Comparison of ENCODE assay signal across 24 cellular contexts in genomic region chr6:139159016-139159415, GRCh38. TPM values are rescaled to one million over a fixed set of nuclear protein-coding genes. Genes with fewer than 3 reads are reported as not detected.
DNase-seq lines count a peak whose midpoint lies in the region; ATAC-seq, FAIRE-seq and TF ChIP-seq lines count a peak whose summit lies in the region.
"Had no signal": no experiment of that assay in that cellular context is flagged by ENCODE, and none has a peak within 500 bp of the region (broad histone marks: within the 10 kb centered on the region; RNA-seq: fewer than 3 reads in every experiment).

No MANE protein-coding gene starts in this region.

- H3K4me3 ChIP-seq in fibroblast of mammary gland (ENCODE audit: control insufficient read depth, low read depth, low read length), result no peak overlapping the region
- H3K4me3 ChIP-seq in SJCRH30, result no peak overlapping the region
- H3K4me3 ChIP-seq in pancreas, result no peak overlapping the region
- no peak overlapping the region for H3K4me3 ChIP-seq in WERI-Rb-1 (ENCODE audit: low read depth, low read length)
- H3K4me3 ChIP-seq: cardiac muscle cell, right atrium auricular region, testis had no signal

- no peak for DNase-seq in activated naive CD4-positive, alpha-beta T cell treated with anti-CD3 and anti-CD28 coated beads, Interleukin-2, amount 10 ng/mL, durations not matched to agents 7 days and 5 days
- DNase-seq in activated naive CD4-positive, alpha-beta T cell treated with anti-CD3 and anti-CD28 coated beads, Interleukin-2, amount 50 U/mL, for 16 hours, result no peak
- DNase-seq in T-cell (no peak), fibroblast of mammary gland (ENCODE audit: low read depth) (peak; percentile 47), SJCRH30 (no peak), pancreas (no peak), WERI-Rb-1 (no peak)
- DNase-seq in stimulated activated naive B cell treated with anti-CD40 and anti-IgM and Interleukin-4, amounts not matched to agents 10 μg/mL and 1 μg/mL and 100 μg/mL, for 72 hours, result no peak
- DNase-seq: activated CD4-positive, alpha-beta T cell treated with anti-CD3 and anti-CD28 coated beads, Interleukin-2, amount 50 U/mL, for 48 hours; activated T-cell treated with anti-CD3 and anti-CD28 coated beads, Interleukin-2, amount 50 U/mL, for 72 hours; foreskin keratinocyte; hypothalamus; Kasumi-1; NCI-H1092 treated with DMSO at 0.1 percent for 48 hours; NCI-H2029; NCI-H345; OCI-M1; SW 1271; testis had no signal

- H3K4me1 Mint-ChIP-seq in activated naive CD4-positive, alpha-beta T cell treated with anti-CD3 and anti-CD28 coated beads, Interleukin-2, amount 10 ng/mL, durations not matched to agents 7 days and 5 days, result peaks cover 85% of the 10 kb centered on the region
- peaks cover 91 to 94% (median 94%) of the 10 kb centered on the region in 3 donors for H3K4me1 Mint-ChIP-seq in T-cell
- peaks cover 59 to 73% of the 10 kb centered on the region in 2 donors for H3K4me1 Mint-ChIP-seq in stimulated activated naive B cell treated with anti-CD40 and anti-IgM and Interleukin-4, amounts not matched to agents 10 μg/mL and 1 μg/mL and 100 μg/mL, for 72 hours

- H3K27ac Mint-ChIP-seq in activated naive CD4-positive, alpha-beta T cell treated with anti-CD3 and anti-CD28 coated beads, Interleukin-2, amount 10 ng/mL, durations not matched to agents 7 days and 5 days, result peak overlapping the region; percentile 96
- H3K27ac Mint-ChIP-seq in T-cell, result peak overlapping the region; percentile 96 to 97
- H3K27ac Mint-ChIP-seq in stimulated activated naive B cell treated with anti-CD40 and anti-IgM and Interleukin-4, amounts not matched to agents 10 μg/mL and 1 μg/mL and 100 μg/mL, for 72 hours, result peak overlapping the region; percentile 49

- no peak overlapping the region for H3K27ac ChIP-seq in SJCRH30
- H3K27ac ChIP-seq in pancreas, result no peak overlapping the region
- no peak overlapping the region for H3K27ac ChIP-seq in WERI-Rb-1
- H3K27ac ChIP-seq: cardiac muscle cell, foreskin keratinocyte, right atrium auricular region, testis had no signal

- CTCF ChIA-PET in activated naive CD4-positive, alpha-beta T cell treated with anti-CD3 and anti-CD28 coated beads, Interleukin-2, amount 10 ng/mL, durations not matched to agents 7 days and 5 days (lab: Charles Lee), result interaction anchor here (1.0 to 1.8 kb wide), 2 partner anchors 9 to 20 kb away, joined by 3 to 4 read pairs; no protein-coding TSS in a partner anchor
- CTCF ChIA-PET in T-cell (lab: Charles Lee), result interaction anchor here in 1 of 2 donors (0.8 to 1.9 kb wide), 4 partner anchors 22 to 206 kb away, joined by 3 to 5 read pairs (median 5); no protein-coding TSS in a partner anchor

- H3K36me3 ChIP-seq in SJCRH30, result no peaks in the 10 kb centered on the region
- no peaks in the 10 kb centered on the region for H3K36me3 ChIP-seq in pancreas
- H3K36me3 ChIP-seq in WERI-Rb-1, result no peaks in the 10 kb centered on the region
- H3K36me3 ChIP-seq: cardiac muscle cell, right atrium auricular region had no signal

- 97 to 98% methylated on average over 4 of the region's 4 CpGs for WGBS in pancreas, 2 donors

- no peaks in the 10 kb centered on the region for H3K27me3 ChIP-seq in SJCRH30
- no peaks in the 10 kb centered on the region for H3K27me3 ChIP-seq in pancreas
- no peaks in the 10 kb centered on the region for H3K27me3 ChIP-seq in WERI-Rb-1 (ENCODE audit: insufficient read depth, low read depth, severe bottlenecking)
- H3K27me3 ChIP-seq: cardiac muscle cell, foreskin keratinocyte, right atrium auricular region, testis had no signal

- no peak for TF ChIP-seq CTCF in fibroblast of mammary gland (conservative IDR thresholded peaks at IDR 0.05; ENCODE audit: control insufficient read depth, insufficient read depth, low read depth, low read length)
- TF ChIP-seq CTCF in pancreas (IDR thresholded peaks at IDR 0.05), result no peak
- no peak for TF ChIP-seq CTCF in WERI-Rb-1 (IDR thresholded peaks at IDR 0.05; ENCODE audit: low read depth, low read length)

- intact Hi-C loops in pancreas (cut with DNase I), result no loop called here

- H3K9me3 ChIP-seq in SJCRH30 (replicated peaks) (no peaks in the 10 kb centered on the region), pancreas (no peaks in the 10 kb centered on the region), WERI-Rb-1 (ENCODE audit: severe bottlenecking) (no peaks in the 10 kb centered on the region)
- H3K9me3 ChIP-seq: right atrium auricular region, testis had no signal

- no peak overlapping the region for H3K4me3 Mint-ChIP-seq in activated naive CD4-positive, alpha-beta T cell treated with anti-CD3 and anti-CD28 coated beads, Interleukin-2, amount 10 ng/mL, durations not matched to agents 7 days and 5 days
- peak overlapping the region in 1 of 3 donors; percentile 82 for H3K4me3 Mint-ChIP-seq in T-cell
- H3K4me3 Mint-ChIP-seq in stimulated activated naive B cell treated with anti-CD40 and anti-IgM and Interleukin-4, amounts not matched to agents 10 μg/mL and 1 μg/mL and 100 μg/mL, for 72 hours, result no peak overlapping the region

- peaks cover 46% of the 10 kb centered on the region for H3K36me3 Mint-ChIP-seq in activated naive CD4-positive, alpha-beta T cell treated with anti-CD3 and anti-CD28 coated beads, Interleukin-2, amount 10 ng/mL, durations not matched to agents 7 days and 5 days
- H3K36me3 Mint-ChIP-seq in T-cell, result peaks cover 29% of the 10 kb centered on the region
- H3K36me3 Mint-ChIP-seq in stimulated activated naive B cell treated with anti-CD40 and anti-IgM and Interleukin-4, amounts not matched to agents 10 μg/mL and 1 μg/mL and 100 μg/mL, for 72 hours, result peaks cover 32 to 43% of the 10 kb centered on the region in 2 donors

- no peak for ATAC-seq in T-cell (replicated peaks in 1 of 4)
- ATAC-seq in stimulated activated naive B cell treated with anti-CD40 and anti-IgM and Interleukin-4, amounts not matched to agents 10 μg/mL and 1 μg/mL and 100 μg/mL, for 72 hours (replicated peaks), result no peak
- no peak for ATAC-seq in pancreas
- ATAC-seq: activated T-cell treated with anti-CD3 and anti-CD28 coated beads, Interleukin-2, amount 50 U/mL, for 72 hours; foreskin keratinocyte; Right ventricle myocardium inferior had no signal

- FAIRE-seq in pancreas (lab: Jason Lieb, UNC), result no peak
- FAIRE-seq: keratinocyte, TTC549 had no signal

- no peaks in the 10 kb centered on the region for H3K27me3 Mint-ChIP-seq in activated naive CD4-positive, alpha-beta T cell treated with anti-CD3 and anti-CD28 coated beads, Interleukin-2, amount 10 ng/mL, durations not matched to agents 7 days and 5 days
- H3K27me3 Mint-ChIP-seq in T-cell, result no peaks in the 10 kb centered on the region
- H3K27me3 Mint-ChIP-seq in stimulated activated naive B cell treated with anti-CD40 and anti-IgM and Interleukin-4, amounts not matched to agents 10 μg/mL and 1 μg/mL and 100 μg/mL, for 72 hours, result no peaks in the 10 kb centered on the region

- POLR2A ChIA-PET in T-cell (lab: Charles Lee), result interaction anchor here (0.6 to 4.3 kb wide), 6 partner anchors 14 to 148 kb away, joined by 3 to 25 read pairs (median 8); no protein-coding TSS in a partner anchor

- H3K4me1 ChIP-seq in SJCRH30 (peaks cover 9% of the 10 kb centered on the region; the same call in 1 of the 2 replicates), pancreas (peaks cover 0 to 8% (median 0%) of the 10 kb centered on the region in 3 donors)

- no peaks in the 10 kb centered on the region for H3K9me3 Mint-ChIP-seq in activated naive CD4-positive, alpha-beta T cell treated with anti-CD3 and anti-CD28 coated beads, Interleukin-2, amount 10 ng/mL, durations not matched to agents 7 days and 5 days
- H3K9me3 Mint-ChIP-seq in T-cell, result no peaks in the 10 kb centered on the region
- peaks cover 2 to 9% of the 10 kb centered on the region in 2 donors for H3K9me3 Mint-ChIP-seq in stimulated activated naive B cell treated with anti-CD40 and anti-IgM and Interleukin-4, amounts not matched to agents 10 μg/mL and 1 μg/mL and 100 μg/mL, for 72 hours
- H3K9me3 Mint-ChIP-seq: activated T-cell treated with anti-CD3 and anti-CD28 coated beads, Interleukin-2, amount 50 U/mL, for 72 hours had no signal

RNA-seq across cellular contexts. Expression of gene HECA, which starts 24.1 kb away (rescaled TPM):
- total RNA-seq in T-cell (100 to 1,000 TPM; 125 to 137 (median 131) TPM), pancreas (10 to 100 TPM in 2 of 6 donors, 1 to 10 TPM in 4; 6.6 to 16.3 (median 7.6) TPM)
- 24.2 and 24.3 TPM in 2 replicates for total RNA-seq in SJCRH30 (2014; rRNA removed; shearing (Covaris generic))
- 1 to 10 TPM; 3.2 to 4.3 TPM for polyA plus RNA-seq in pancreas
